In the genomic region with DNA sequence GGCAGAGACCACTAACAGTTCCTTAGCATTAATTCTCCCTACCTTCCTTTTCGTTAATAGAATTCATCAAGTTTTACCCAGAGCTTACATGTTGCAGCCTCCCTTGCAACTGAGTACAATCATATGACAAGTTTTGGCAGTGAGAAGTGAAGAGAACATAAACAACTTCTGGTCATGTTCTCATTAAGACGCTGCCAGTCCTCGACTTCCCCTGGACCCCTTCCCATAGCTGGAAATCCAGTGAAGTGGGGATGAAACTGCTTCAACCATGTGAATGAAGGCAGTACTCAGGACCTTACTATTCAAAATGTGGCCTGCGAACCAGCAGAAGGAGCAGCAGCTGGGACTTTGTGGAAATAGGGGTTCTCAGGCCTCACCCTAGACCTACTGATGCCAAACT, we compare ENCODE assay signal across 1 cellular context.
A peak's percentile ranks its signal among the peaks of the same experiment; 100 is the strongest.
TF ChIP-seq lines count a peak whose summit lies in the region.

No MANE protein-coding gene starts in this region.

TF ChIP-seq in HepG2, 621 proteins besides CTCF, POLR2A, EP300 and RAD21:
- TF ChIP-seq PHF5A (CRISPR knock-in tag; IDR thresholded peaks at IDR 0.05; ENCODE audit: low read depth, unreplicated experiment) (no peak), NCOA1 (CRISPR knock-in tag; IDR thresholded peaks at IDR 0.05) (no peak), ZIK1 (CRISPR knock-in tag; IDR thresholded peaks at IDR 0.05; ENCODE audit: borderline replicate concordance, low read depth) (no peak), TP53 (CRISPR knock-in tag; conservative IDR thresholded peaks at IDR 0.05) (no peak), CREB1 (IDR thresholded peaks at IDR 0.05) (peak; percentile 58), CREB1 (CRISPR knock-in tag; IDR thresholded peaks at IDR 0.05) (no peak), ZNF883 (CRISPR knock-in tag; IDR thresholded peaks at IDR 0.05; ENCODE audit: not compliant biosample characterization) (no peak), PCBP2 (optimal IDR thresholded peaks at IDR 0.05; ENCODE audit: low read depth, low read length, poor library complexity, severe bottlenecking) (no peak), ZNF326 (CRISPR knock-in tag; IDR thresholded peaks at IDR 0.05; ENCODE audit: borderline replicate concordance) (no peak)
- TF ChIP-seq, protein P1, sequence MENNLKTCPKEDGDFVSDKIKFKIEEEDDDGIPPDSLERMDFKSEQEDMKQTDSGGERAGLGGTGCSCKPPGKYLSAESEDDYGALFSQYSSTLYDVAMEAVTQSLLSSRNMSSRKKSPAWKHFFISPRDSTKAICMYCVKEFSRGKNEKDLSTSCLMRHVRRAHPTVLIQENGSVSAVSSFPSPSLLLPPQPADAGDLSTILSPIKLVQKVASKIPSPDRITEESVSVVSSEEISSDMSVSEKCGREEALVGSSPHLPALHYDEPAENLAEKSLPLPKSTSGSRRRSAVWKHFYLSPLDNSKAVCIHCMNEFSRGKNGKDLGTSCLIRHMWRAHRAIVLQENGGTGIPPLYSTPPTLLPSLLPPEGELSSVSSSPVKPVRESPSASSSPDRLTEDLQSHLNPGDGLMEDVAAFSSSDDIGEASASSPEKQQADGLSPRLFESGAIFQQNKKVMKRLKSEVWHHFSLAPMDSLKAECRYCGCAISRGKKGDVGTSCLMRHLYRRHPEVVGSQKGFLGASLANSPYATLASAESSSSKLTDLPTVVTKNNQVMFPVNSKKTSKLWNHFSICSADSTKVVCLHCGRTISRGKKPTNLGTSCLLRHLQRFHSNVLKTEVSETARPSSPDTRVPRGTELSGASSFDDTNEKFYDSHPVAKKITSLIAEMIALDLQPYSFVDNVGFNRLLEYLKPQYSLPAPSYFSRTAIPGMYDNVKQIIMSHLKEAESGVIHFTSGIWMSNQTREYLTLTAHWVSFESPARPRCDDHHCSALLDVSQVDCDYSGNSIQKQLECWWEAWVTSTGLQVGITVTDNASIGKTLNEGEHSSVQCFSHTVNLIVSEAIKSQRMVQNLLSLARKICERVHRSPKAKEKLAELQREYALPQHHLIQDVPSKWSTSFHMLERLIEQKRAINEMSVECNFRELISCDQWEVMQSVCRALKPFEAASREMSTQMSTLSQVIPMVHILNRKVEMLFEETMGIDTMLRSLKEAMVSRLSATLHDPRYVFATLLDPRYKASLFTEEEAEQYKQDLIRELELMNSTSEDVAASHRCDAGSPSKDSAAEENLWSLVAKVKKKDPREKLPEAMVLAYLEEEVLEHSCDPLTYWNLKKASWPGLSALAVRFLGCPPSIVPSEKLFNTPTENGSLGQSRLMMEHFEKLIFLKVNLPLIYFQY (CRISPR knock-in tag; IDR thresholded peaks at IDR 0.05; ENCODE audit: borderline replicate concordance), result no peak
